Comparison of ENCODE assay signal across 18 cellular contexts in genomic region chr6:34062815-34063214, GRCh38.
A peak's percentile ranks its signal among the peaks of the same experiment; 100 is the strongest.
DNase-seq lines count a peak whose midpoint lies in the region; ATAC-seq and TF ChIP-seq lines count a peak whose summit lies in the region.
"Had no signal": no experiment of that assay in that cellular context is flagged by ENCODE, and none has a peak within 500 bp of the region (broad histone marks: within the 10 kb centered on the region; RNA-seq: fewer than 3 reads in every experiment).

No MANE protein-coding gene starts in this region.

- H3K36me3 ChIP-seq in PC-3 (ENCODE audit: low read depth, low read length), result no peaks in the 10 kb centered on the region
- no peaks in the 10 kb centered on the region for H3K36me3 ChIP-seq in fibroblast of lung (ENCODE audit: control insufficient read depth, insufficient read depth, low read length)
- no peaks in the 10 kb centered on the region for H3K36me3 ChIP-seq in smooth muscle cell (ENCODE audit: low read depth)
- H3K36me3 ChIP-seq in esophagus muscularis mucosa, result no peaks in the 10 kb centered on the region
- H3K36me3 ChIP-seq: colonic mucosa, pancreas, transverse colon had no signal

- peak; percentile 54 to 70 for DNase-seq in NCI-H524 (lab: John Stamatoyannopoulos, UW)
- no peak for DNase-seq in NCI-H524 treated with DMSO at 0.1 percent for 48 hours (lab: John Stamatoyannopoulos, UW)
- no peak for DNase-seq in PC-3
- no peak for DNase-seq in fibroblast of lung (ENCODE audit: low read depth in 2 of 2)
- no peak for DNase-seq in smooth muscle cell (lab: John Stamatoyannopoulos, UW; ENCODE audit: unreplicated experiment)
- DNase-seq in stimulated activated CD4-positive, alpha-beta T cell treated with anti-CD3 and anti-CD28 coated beads, Interleukin-2, amount 100 ng/mL, for 24 hours, result no peak
- DNase-seq in esophagus muscularis mucosa (ENCODE audit: extremely low spot score), result no peak
- DNase-seq in activated T-helper 1 cell treated with anti-CD3 and anti-CD28 coated beads, Interleukin-12 subunit alpha, Interleukin-12 subunit beta, Interleukin-2, Interleukin-4 antibody, amounts not matched to agents 30 ng/mL and 10 ng/mL and 1 ng/mL, durations not matched to agents 14 hours and 24 hours and 36 hours (ENCODE audit: low spot score), result no peak
- DNase-seq: activated CD8-positive, alpha-beta T cell treated with anti-CD3 and anti-CD28 coated beads for 36 hours; CD4-positive, alpha-beta T cell; colonic mucosa; Karpas-422; NCI-H1436; pancreas; small intestine; stimulated activated naive B cell treated with anti-CD40 and anti-IgM and Interleukin-4, amounts not matched to agents 10 μg/mL and 1 μg/mL and 100 μg/mL, for 72 hours; transverse colon had no signal

- no peaks in the 10 kb centered on the region for H3K79me2 ChIP-seq in PC-3 (ENCODE audit: low read length)
- no peaks in the 10 kb centered on the region for H3K79me2 ChIP-seq in fibroblast of lung (ENCODE audit: control insufficient read depth, insufficient read depth, low read length)
- H3K79me2 ChIP-seq in smooth muscle cell (ENCODE audit: low read depth), result no peaks in the 10 kb centered on the region

- no peaks in the 10 kb centered on the region for H3K9me2 ChIP-seq in PC-3 (replicated peaks; ENCODE audit: low read length)

- BruUV-seq in PC-3 (replicated peaks; lab: Mats Ljungman, UMichigan), result no TSS peak

- H3K9me3 Mint-ChIP-seq in activated T-helper 1 cell treated with anti-CD3 and anti-CD28 coated beads, Interleukin-12 subunit alpha, Interleukin-12 subunit beta, Interleukin-2, Interleukin-4 antibody, amounts not matched to agents 30 ng/mL and 10 ng/mL and 1 ng/mL, durations not matched to agents 14 hours and 24 hours and 36 hours, result no peaks in the 10 kb centered on the region
- H3K9me3 Mint-ChIP-seq: activated CD8-positive, alpha-beta T cell treated with anti-CD3 and anti-CD28 coated beads for 36 hours; CD4-positive, alpha-beta T cell; stimulated activated naive B cell treated with anti-CD40 and anti-IgM and Interleukin-4, amounts not matched to agents 10 μg/mL and 1 μg/mL and 100 μg/mL, for 72 hours had no signal

- H3K27me3 ChIP-seq in PC-3 (ENCODE audit: low read length) (peaks cover 55% of the 10 kb centered on the region), fibroblast of lung (ENCODE audit: control insufficient read depth, insufficient read depth, low read length) (peaks cover 25% of the 10 kb centered on the region), smooth muscle cell (ENCODE audit: low read depth) (peaks cover 2% of the 10 kb centered on the region), esophagus muscularis mucosa (peaks cover 0 to 64% (median 9%) of the 10 kb centered on the region in 4 donors)

- TF ChIP-seq POLR2A in esophagus muscularis mucosa (IDR thresholded peaks at IDR 0.05; ENCODE audit: low read depth), result no peak

- H3K4me2 ChIP-seq in PC-3 (ENCODE audit: low read length), result no peak overlapping the region
- H3K4me2 ChIP-seq in fibroblast of lung (ENCODE audit: extremely low read depth, insufficient read depth, low read length), result no peak overlapping the region
- H3K4me2 ChIP-seq in smooth muscle cell, result no peak overlapping the region

- no peak overlapping the region for H3K4me3 ChIP-seq in PC-3 (ENCODE audit: low read length)
- no peak overlapping the region for H3K4me3 ChIP-seq in fibroblast of lung (replicated peaks in 1 of 4; ENCODE audit: control extremely low read depth in 1 of 4, insufficient read depth in 1 of 4, low read depth in 3 of 4, low read length in 4 of 4)
- no peak overlapping the region for H3K4me3 ChIP-seq in smooth muscle cell
- H3K4me3 ChIP-seq in esophagus muscularis mucosa, result no peak overlapping the region
- H3K4me3 ChIP-seq: colonic mucosa, pancreas, transverse colon had no signal

- H3K9me3 ChIP-seq in PC-3 (ENCODE audit: low read length) (no peaks in the 10 kb centered on the region), fibroblast of lung (ENCODE audit: control insufficient read depth, insufficient read depth, low read depth, low read length) (no peaks in the 10 kb centered on the region), smooth muscle cell (replicated peaks; ENCODE audit: low read depth) (no peaks in the 10 kb centered on the region), esophagus muscularis mucosa (no peaks in the 10 kb centered on the region)
- H3K9me3 ChIP-seq: colonic mucosa, pancreas, transverse colon had no signal

- ATAC-seq in PC-3, result no peak
- ATAC-seq: activated CD8-positive, alpha-beta T cell treated with anti-CD3 and anti-CD28 coated beads for 36 hours; pancreas; stimulated activated naive B cell treated with anti-CD40 and anti-IgM and Interleukin-4, amounts not matched to agents 10 μg/mL and 1 μg/mL and 100 μg/mL, for 72 hours had no signal

- intact Hi-C loops in PC-3 (cut with micrococcal nuclease) (no loop called here), esophagus muscularis mucosa (cut with DNase I) (no loop called here)
- intact Hi-C loops in activated T-helper 1 cell treated with anti-CD3 and anti-CD28 coated beads, Interleukin-12 subunit alpha, Interleukin-12 subunit beta, Interleukin-2, Interleukin-4 antibody, amounts not matched to agents 30 ng/mL and 10 ng/mL and 1 ng/mL, durations not matched to agents 14 hours and 24 hours and 36 hours (cut with micrococcal nuclease), result no loop called here

- peak; percentile 39; the same call in 1 of the 2 replicates for TF ChIP-seq CTCF in PC-3 (conservative IDR thresholded peaks at IDR 0.05; ENCODE audit: low read depth, low read length)
- TF ChIP-seq CTCF in fibroblast of lung (conservative IDR thresholded peaks at IDR 0.05 in 1 of 2, IDR thresholded peaks at IDR 0.05 in 1 of 2; ENCODE audit: low read depth in 1 of 2, low read length in 2 of 2), result peak; percentile 11 to 17
- peak; percentile 20 for TF ChIP-seq CTCF in smooth muscle cell (IDR thresholded peaks at IDR 0.05; ENCODE audit: borderline replicate concordance, insufficient read depth, poor library complexity, severe bottlenecking)
- no peak for TF ChIP-seq CTCF in esophagus muscularis mucosa (IDR thresholded peaks at IDR 0.05)

- H2AFZ ChIP-seq in PC-3 (ENCODE audit: low read length), result no peak overlapping the region
- no peak overlapping the region for H2AFZ ChIP-seq in fibroblast of lung (ENCODE audit: low read length)
- no peak overlapping the region for H2AFZ ChIP-seq in smooth muscle cell (ENCODE audit: low read depth)

- H4K20me1 ChIP-seq in PC-3 (ENCODE audit: low read length) (no peaks in the 10 kb centered on the region), fibroblast of lung (ENCODE audit: control insufficient read depth, extremely low read depth, insufficient read depth, low read length) (no peaks in the 10 kb centered on the region), smooth muscle cell (ENCODE audit: low read depth) (no peaks in the 10 kb centered on the region)

- H3K27ac ChIP-seq in PC-3 (ENCODE audit: low read length) (no peak overlapping the region), fibroblast of lung (ENCODE audit: insufficient read depth, low read length) (no peak overlapping the region), smooth muscle cell (ENCODE audit: low read depth) (no peak overlapping the region), esophagus muscularis mucosa (replicated peaks in 1 of 4) (no peak overlapping the region)
- H3K27ac ChIP-seq: colonic mucosa, epithelial cell of prostate, pancreas, transverse colon had no signal

- no peaks in the 10 kb centered on the region for H3F3A ChIP-seq in PC-3 (ENCODE audit: low read length, unreplicated experiment)
- H3F3A ChIP-seq in smooth muscle cell (ENCODE audit: low read depth), result no peaks in the 10 kb centered on the region

- no peak overlapping the region for H3K27ac Mint-ChIP-seq in activated T-helper 1 cell treated with anti-CD3 and anti-CD28 coated beads, Interleukin-12 subunit alpha, Interleukin-12 subunit beta, Interleukin-2, Interleukin-4 antibody, amounts not matched to agents 30 ng/mL and 10 ng/mL and 1 ng/mL, durations not matched to agents 14 hours and 24 hours and 36 hours
- H3K27ac Mint-ChIP-seq: activated CD8-positive, alpha-beta T cell treated with anti-CD3 and anti-CD28 coated beads for 36 hours; CD4-positive, alpha-beta T cell had no signal

- no peaks in the 10 kb centered on the region for H3K4me1 ChIP-seq in PC-3 (ENCODE audit: insufficient read depth, low read length)
- no peaks in the 10 kb centered on the region for H3K4me1 ChIP-seq in fibroblast of lung (ENCODE audit: control insufficient read depth, extremely low read depth, insufficient read depth, low read length)
- H3K4me1 ChIP-seq in smooth muscle cell (ENCODE audit: low read depth), result no peaks in the 10 kb centered on the region
- peaks cover 3 to 9% (median 6%) of the 10 kb centered on the region in 4 donors for H3K4me1 ChIP-seq in esophagus muscularis mucosa
- H3K4me1 ChIP-seq: colonic mucosa, pancreas, transverse colon had no signal

- peaks cover 6% of the 10 kb centered on the region for H3K27me3 Mint-ChIP-seq in activated T-helper 1 cell treated with anti-CD3 and anti-CD28 coated beads, Interleukin-12 subunit alpha, Interleukin-12 subunit beta, Interleukin-2, Interleukin-4 antibody, amounts not matched to agents 30 ng/mL and 10 ng/mL and 1 ng/mL, durations not matched to agents 14 hours and 24 hours and 36 hours (ENCODE audit: insufficient read depth)
- H3K27me3 Mint-ChIP-seq: CD4-positive, alpha-beta T cell had no signal

- no peak overlapping the region for H3K4me3 Mint-ChIP-seq in activated T-helper 1 cell treated with anti-CD3 and anti-CD28 coated beads, Interleukin-12 subunit alpha, Interleukin-12 subunit beta, Interleukin-2, Interleukin-4 antibody, amounts not matched to agents 30 ng/mL and 10 ng/mL and 1 ng/mL, durations not matched to agents 14 hours and 24 hours and 36 hours
- H3K4me3 Mint-ChIP-seq: activated CD8-positive, alpha-beta T cell treated with anti-CD3 and anti-CD28 coated beads for 36 hours; CD4-positive, alpha-beta T cell; stimulated activated naive B cell treated with anti-CD40 and anti-IgM and Interleukin-4, amounts not matched to agents 10 μg/mL and 1 μg/mL and 100 μg/mL, for 72 hours had no signal

- CTCF ChIA-PET in PC-3 (lab: Charles Lee), result no interaction called here

- TF ChIP-seq EP300 in esophagus muscularis mucosa (IDR thresholded peaks at IDR 0.05), result no peak

- 85% methylated on average over 7 of the region's 7 CpGs for WGBS in smooth muscle cell (ENCODE audit: low lambda C conversion rate)
- WGBS in esophagus muscularis mucosa, result 63% methylated on average over 6 of the region's 7 CpGs

- H3K9ac ChIP-seq in PC-3 (ENCODE audit: low read length) (no peak overlapping the region), fibroblast of lung (ENCODE audit: insufficient read depth, low read length) (no peak overlapping the region), smooth muscle cell (ENCODE audit: low read depth) (no peak overlapping the region)

- POLR2A ChIA-PET in PC-3 (lab: Charles Lee; ENCODE audit: unreplicated experiment), result no interaction called here

- H3K4me1 Mint-ChIP-seq in activated T-helper 1 cell treated with anti-CD3 and anti-CD28 coated beads, Interleukin-12 subunit alpha, Interleukin-12 subunit beta, Interleukin-2, Interleukin-4 antibody, amounts not matched to agents 30 ng/mL and 10 ng/mL and 1 ng/mL, durations not matched to agents 14 hours and 24 hours and 36 hours (ENCODE audit: low read depth), result peaks cover 3% of the 10 kb centered on the region
- H3K4me1 Mint-ChIP-seq: stimulated activated naive B cell treated with anti-CD40 and anti-IgM and Interleukin-4, amounts not matched to agents 10 μg/mL and 1 μg/mL and 100 μg/mL, for 72 hours had no signal

- H3K36me3 Mint-ChIP-seq in activated T-helper 1 cell treated with anti-CD3 and anti-CD28 coated beads, Interleukin-12 subunit alpha, Interleukin-12 subunit beta, Interleukin-2, Interleukin-4 antibody, amounts not matched to agents 30 ng/mL and 10 ng/mL and 1 ng/mL, durations not matched to agents 14 hours and 24 hours and 36 hours (ENCODE audit: low read depth), result no peaks in the 10 kb centered on the region
- H3K36me3 Mint-ChIP-seq: stimulated activated naive B cell treated with anti-CD40 and anti-IgM and Interleukin-4, amounts not matched to agents 10 μg/mL and 1 μg/mL and 100 μg/mL, for 72 hours had no signal

Comparison
In these comparisons a context has a peak if more than half of its experiments do, and no peak if none do; other contexts are left out.
1. DNase-seq: peak in NCI-H524 (2 of 2); none in NCI-H524 treated with DMSO at 0.1 percent for 48 hours (single experiment), PC-3 (single experiment), fibroblast of lung (0 of 2), smooth muscle cell (single experiment), stimulated activated CD4-positive, alpha-beta T cell treated with anti-CD3 and anti-CD28 coated beads, Interleukin-2, amount 100 ng/mL, for 24 hours (0 of 2), esophagus muscularis mucosa (single experiment) and activated T-helper 1 cell treated with anti-CD3 and anti-CD28 coated beads, Interleukin-12 subunit alpha, Interleukin-12 subunit beta, Interleukin-2, Interleukin-4 antibody, amounts not matched to agents 30 ng/mL and 10 ng/mL and 1 ng/mL, durations not matched to agents 14 hours and 24 hours and 36 hours (single experiment).
2. CTCF ChIP-seq: peak in PC-3 (single experiment), fibroblast of lung (2 of 2) and smooth muscle cell (single experiment); none in esophagus muscularis mucosa (0 of 3).